ENCODE assay signal across 8 cellular contexts in the genomic region with DNA sequence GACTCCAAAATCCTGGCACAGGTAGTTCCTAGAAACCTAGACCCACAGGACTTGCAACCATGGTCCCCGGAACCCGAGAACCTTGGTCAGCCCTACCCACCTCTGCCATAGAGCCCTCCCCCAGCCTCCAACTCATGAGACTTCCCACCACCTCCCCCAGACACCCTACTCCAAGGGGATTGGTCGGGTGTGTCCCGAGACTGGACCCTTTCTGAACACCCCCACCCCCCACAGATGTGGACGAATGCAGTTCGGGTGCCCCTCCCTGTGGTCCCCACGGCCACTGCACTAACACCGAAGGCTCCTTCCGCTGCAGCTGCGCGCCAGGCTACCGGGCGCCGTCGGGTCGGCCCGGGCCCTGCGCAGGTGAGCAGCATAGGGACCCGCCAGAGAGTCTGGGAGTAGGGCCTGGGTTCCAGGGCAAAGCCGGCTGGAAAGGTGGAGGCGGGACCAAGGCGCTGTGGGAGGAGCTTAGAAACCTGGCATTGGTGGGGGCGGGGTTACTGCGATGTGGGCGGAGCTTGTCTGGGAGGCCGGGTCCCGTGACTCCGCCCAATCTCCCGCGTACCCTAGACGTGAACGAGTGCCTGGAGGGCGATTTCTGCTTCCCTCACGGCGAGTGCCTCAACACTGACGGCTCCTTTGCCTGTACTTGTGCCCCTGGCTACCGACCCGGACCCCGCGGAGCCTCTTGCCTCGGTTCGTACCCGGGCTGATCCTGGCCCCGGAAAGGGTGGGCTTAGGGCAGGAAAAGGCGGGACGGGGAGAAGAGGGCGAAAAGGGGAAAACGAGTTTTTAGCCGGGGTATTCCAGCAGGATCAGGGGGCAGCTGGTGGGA. TPM values are rescaled to one million over a fixed set of nuclear protein-coding genes. Genes with fewer than 3 reads are reported as not detected.
DNase-seq lines count a peak whose midpoint lies in the region; ATAC-seq and TF ChIP-seq lines count a peak whose summit lies in the region.

No MANE protein-coding gene starts in this region.

- H3K36me3 Mint-ChIP-seq in activated CD4-positive, alpha-beta T cell treated with anti-CD3 and anti-CD28 coated beads, Interleukin-2, amount 10 ng/mL, durations not matched to agents 7 days and 5 days (ENCODE audit: low read depth): peaks cover 8% of the 10 kb centered on the region
- H3K36me3 Mint-ChIP-seq in effector memory CD8-positive, alpha-beta T cell (ENCODE audit: insufficient read depth): peaks cover 37% of the 10 kb centered on the region
- peaks cover 19% of the 10 kb centered on the region for H3K36me3 Mint-ChIP-seq in nephron progenitor cell (ENCODE audit: low read depth)

- CTCF ChIA-PET in activated CD4-positive, alpha-beta T cell treated with anti-CD3 and anti-CD28 coated beads, Interleukin-2, amount 10 ng/mL, durations not matched to agents 7 days and 5 days (lab: Charles Lee): interaction anchor here (0.7 to 1.4 kb wide), 4 partner anchors 10 to 149 kb away, joined by 3 to 10 read pairs (median 4); no protein-coding TSS in a partner anchor

- H3K9ac ChIP-seq in BLaER1 (peak overlapping the region; percentile 84), KMS-11 (peak overlapping the region; percentile 81)

- H2AFZ ChIP-seq in KMS-11 (ENCODE audit: low read depth): peak overlapping the region; percentile 90

- H3K27ac Mint-ChIP-seq in activated CD4-positive, alpha-beta T cell treated with anti-CD3 and anti-CD28 coated beads, Interleukin-2, amount 10 ng/mL, durations not matched to agents 7 days and 5 days: peak overlapping the region; percentile 93
- peak overlapping the region; percentile 90 to 96 for H3K27ac Mint-ChIP-seq in effector memory CD8-positive, alpha-beta T cell
- no peak overlapping the region for H3K27ac Mint-ChIP-seq in nephron progenitor cell

- H3K4me3 Mint-ChIP-seq in activated CD4-positive, alpha-beta T cell treated with anti-CD3 and anti-CD28 coated beads, Interleukin-2, amount 10 ng/mL, durations not matched to agents 7 days and 5 days: peak overlapping the region; percentile 91
- H3K4me3 Mint-ChIP-seq in effector memory CD8-positive, alpha-beta T cell: peak overlapping the region; percentile 97 to 98
- peak overlapping the region; percentile 86 for H3K4me3 Mint-ChIP-seq in nephron progenitor cell

- H3K27ac ChIP-seq in BLaER1 (peak overlapping the region; percentile 78), KMS-11 (peak overlapping the region; percentile 77), thoracic aorta (peak overlapping the region in 1 of 2 donors; percentile 26)

- TF ChIP-seq CTCF in KMS-11 (conservative IDR thresholded peaks at IDR 0.05; ENCODE audit: low read depth, low read length) (0 out of 2 replicates have a peak, but pooled peaks have one; percentile 25), nephron progenitor cell (IDR thresholded peaks at IDR 0.05) (no peak), thoracic aorta (IDR thresholded peaks at IDR 0.05) (no peak)

- peaks cover 53% of the 10 kb centered on the region for H3K4me1 ChIP-seq in BLaER1
- peaks cover 32% of the 10 kb centered on the region for H3K4me1 ChIP-seq in KMS-11 (ENCODE audit: low read depth, poor library complexity, severe bottlenecking)
- peaks cover 4 to 23% of the 10 kb centered on the region in 2 donors for H3K4me1 ChIP-seq in thoracic aorta (ENCODE audit: control insufficient read depth in 1 of 2, low read depth in 2 of 2)

- H4K20me1 ChIP-seq in BLaER1 (peaks cover 11% of the 10 kb centered on the region; the same call in 1 of the 2 replicates), KMS-11 (ENCODE audit: insufficient read depth) (no peaks in the 10 kb centered on the region)

- H3K4me2 ChIP-seq in BLaER1 (peak overlapping the region; percentile 98), KMS-11 (peak overlapping the region; percentile 57)

- peaks cover 25% of the 10 kb centered on the region for H3K36me3 ChIP-seq in BLaER1
- no peaks in the 10 kb centered on the region for H3K36me3 ChIP-seq in KMS-11 (ENCODE audit: insufficient read depth)
- H3K36me3 ChIP-seq in thoracic aorta: peaks cover 16% of the 10 kb centered on the region

- ATAC-seq in effector memory CD8-positive, alpha-beta T cell (replicated peaks): no peak
- ATAC-seq in thoracic aorta (ENCODE audit: insufficient number of reproducible peaks, low FRiP score, low read depth) (no peak), GM21528 (IDR thresholded peaks at IDR 0.05; ENCODE audit: low FRiP score, unreplicated experiment) (no peak)

- no peaks in the 10 kb centered on the region for H3K27me3 Mint-ChIP-seq in activated CD4-positive, alpha-beta T cell treated with anti-CD3 and anti-CD28 coated beads, Interleukin-2, amount 10 ng/mL, durations not matched to agents 7 days and 5 days
- no peaks in the 10 kb centered on the region for H3K27me3 Mint-ChIP-seq in effector memory CD8-positive, alpha-beta T cell
- H3K27me3 Mint-ChIP-seq in nephron progenitor cell (ENCODE audit: low read depth, poor library complexity): peaks cover 54% of the 10 kb centered on the region

- POLR2A ChIA-PET in activated CD4-positive, alpha-beta T cell treated with anti-CD3 and anti-CD28 coated beads, Interleukin-2, amount 10 ng/mL, durations not matched to agents 7 days and 5 days (lab: Charles Lee): no interaction called here

- H3K27me3 ChIP-seq in BLaER1 (no peaks in the 10 kb centered on the region), KMS-11 (ENCODE audit: insufficient read depth, low read depth) (no peaks in the 10 kb centered on the region), thoracic aorta (replicated peaks; ENCODE audit: insufficient read depth) (no peaks in the 10 kb centered on the region)

- no peaks in the 10 kb centered on the region for H3K9me3 Mint-ChIP-seq in activated CD4-positive, alpha-beta T cell treated with anti-CD3 and anti-CD28 coated beads, Interleukin-2, amount 10 ng/mL, durations not matched to agents 7 days and 5 days
- no peaks in the 10 kb centered on the region for H3K9me3 Mint-ChIP-seq in effector memory CD8-positive, alpha-beta T cell
- no peaks in the 10 kb centered on the region for H3K9me3 Mint-ChIP-seq in nephron progenitor cell

- H3K4me3 ChIP-seq in BLaER1 (peak overlapping the region; percentile 84), KMS-11 (IDR thresholded peaks at IDR 0.05; ENCODE audit: insufficient read depth, low read depth, low read length) (no peak overlapping the region), thoracic aorta (peak overlapping the region; percentile 57)

- H3K4me1 Mint-ChIP-seq in activated CD4-positive, alpha-beta T cell treated with anti-CD3 and anti-CD28 coated beads, Interleukin-2, amount 10 ng/mL, durations not matched to agents 7 days and 5 days: peaks cover 67% of the 10 kb centered on the region
- peaks cover 48 to 54% of the 10 kb centered on the region in 2 donors for H3K4me1 Mint-ChIP-seq in effector memory CD8-positive, alpha-beta T cell (ENCODE audit: low read depth in 2 of 2)
- H3K4me1 Mint-ChIP-seq in nephron progenitor cell: peaks cover 58% of the 10 kb centered on the region

- H3K9me3 ChIP-seq in BLaER1 (no peaks in the 10 kb centered on the region), thoracic aorta (no peaks in the 10 kb centered on the region)

- H3K79me2 ChIP-seq in KMS-11 (ENCODE audit: insufficient read depth, low read depth): no peaks in the 10 kb centered on the region

- DNase-seq in activated CD4-positive, alpha-beta T cell treated with anti-CD3 and anti-CD28 coated beads, Interleukin-2, amount 10 ng/mL, durations not matched to agents 7 days and 5 days: peak; percentile 76
- DNase-seq in effector memory CD8-positive, alpha-beta T cell: peak; percentile 57 to 62 (median 58)
- peak; percentile 85 for DNase-seq in nephron progenitor cell
- no peak for DNase-seq in thoracic aorta (ENCODE audit: low spot score)
- DNase-seq in NCI-H1048 (lab: John Stamatoyannopoulos, UW): no peak

RNA-seq across cellular contexts. Expression of a gene that starts 11.9 kb away (rescaled TPM):
- 10 to 100 TPM; 71.3 to 75.7 TPM for total RNA-seq in activated CD4-positive, alpha-beta T cell treated with anti-CD3 and anti-CD28 coated beads, Interleukin-2, amount 10 ng/mL, durations not matched to agents 7 days and 5 days
- 100 to 1,000 TPM; 687 to 905 TPM for total RNA-seq in thoracic aorta

RNA-seq across cellular contexts. Expression of a gene that starts 36.4 kb away (rescaled TPM):
- 100 to 1,000 TPM; 147 to 158 TPM for total RNA-seq in activated CD4-positive, alpha-beta T cell treated with anti-CD3 and anti-CD28 coated beads, Interleukin-2, amount 10 ng/mL, durations not matched to agents 7 days and 5 days
- 10 to 100 TPM; 36.0 to 78.4 TPM for total RNA-seq in thoracic aorta

Comparison
In these comparisons a context has a peak if more than half of its experiments do, and no peak if none do; other contexts are left out.
1. DNase-seq: peak in activated CD4-positive, alpha-beta T cell treated with anti-CD3 and anti-CD28 coated beads, Interleukin-2, amount 10 ng/mL, durations not matched to agents 7 days and 5 days (single experiment), effector memory CD8-positive, alpha-beta T cell (3 of 3) and nephron progenitor cell (single experiment); none in thoracic aorta (single experiment) and NCI-H1048 (single experiment).
2. RNA of a gene that starts 11.9 kb away (total RNA-seq): 687 to 905 TPM in thoracic aorta; 71.3 to 75.7 TPM in activated CD4-positive, alpha-beta T cell treated with anti-CD3 and anti-CD28 coated beads, Interleukin-2, amount 10 ng/mL, durations not matched to agents 7 days and 5 days; every median in the first group is over 4 times any median in the second.
3. Peak in every context shown above with its lines, with median percentiles within 50 percentile points of each other: H3K4me3 Mint-ChIP-seq.